In genomic region chr18:13438507-13439056, GRCh38 we compare ENCODE assay signal across 15 cellular contexts.
DNase-seq lines count a peak whose midpoint lies in the region; ATAC-seq and TF ChIP-seq lines count a peak whose summit lies in the region.
"Had no signal": no experiment of that assay in that cellular context is flagged by ENCODE, and none has a peak within 500 bp of the region (broad histone marks: within the 10 kb centered on the region; RNA-seq: fewer than 3 reads in every experiment).

No MANE protein-coding gene starts in this region.

- H3K27ac Mint-ChIP-seq in natural killer cell (no peak overlapping the region), endodermal cell (peak overlapping the region; percentile 5)
- H3K27ac Mint-ChIP-seq in natural killer cell treated with Interleukin-12 subunit alpha and Interleukin-12 subunit beta and Interleukin-15 and Interleukin-18, amount 100 ng/mL, for 72 hours: peak overlapping the region in 1 of 2 donors; percentile 63
- H3K27ac Mint-ChIP-seq in activated CD4-positive, alpha-beta memory T cell treated with anti-CD3 and anti-CD28 coated beads for 36 hours: peak overlapping the region; percentile 87
- H3K27ac Mint-ChIP-seq: progenitor cell of endocrine pancreas had no signal

- H3K4me3 ChIP-seq in endodermal cell (ENCODE audit: low read length) (no peak overlapping the region), vagina (no peak overlapping the region)
- H3K4me3 ChIP-seq: left lung, spleen had no signal

- no peak for TF ChIP-seq POLR2A in vagina (IDR thresholded peaks at IDR 0.05)

- peaks cover 0 to 6% of the 10 kb centered on the region in 2 donors for H3K27me3 Mint-ChIP-seq in natural killer cell (ENCODE audit: low read depth in 2 of 2)
- H3K27me3 Mint-ChIP-seq in natural killer cell treated with Interleukin-12 subunit alpha and Interleukin-12 subunit beta and Interleukin-15 and Interleukin-18, amount 100 ng/mL, for 72 hours: peaks cover 2 to 10% of the 10 kb centered on the region in 2 donors
- no peaks in the 10 kb centered on the region for H3K27me3 Mint-ChIP-seq in activated CD4-positive, alpha-beta memory T cell treated with anti-CD3 and anti-CD28 coated beads for 36 hours
- no peaks in the 10 kb centered on the region for H3K27me3 Mint-ChIP-seq in endodermal cell (ENCODE audit: insufficient read depth)

- H3K36me3 ChIP-seq in endodermal cell (ENCODE audit: control insufficient read depth, insufficient read depth, low read length): no peaks in the 10 kb centered on the region
- no peaks in the 10 kb centered on the region for H3K36me3 ChIP-seq in vagina
- H3K36me3 ChIP-seq: left lung had no signal

- H3K4me1 Mint-ChIP-seq in natural killer cell (peaks cover 14 to 16% of the 10 kb centered on the region in 2 donors), endodermal cell (peaks cover 8% of the 10 kb centered on the region)
- H3K4me1 Mint-ChIP-seq in natural killer cell treated with Interleukin-12 subunit alpha and Interleukin-12 subunit beta and Interleukin-15 and Interleukin-18, amount 100 ng/mL, for 72 hours (ENCODE audit: low read depth in 2 of 2): peaks cover 7 to 9% of the 10 kb centered on the region in 2 donors
- H3K4me1 Mint-ChIP-seq in activated CD4-positive, alpha-beta memory T cell treated with anti-CD3 and anti-CD28 coated beads for 36 hours (ENCODE audit: low read depth): peaks cover 56% of the 10 kb centered on the region

- ATAC-seq in natural killer cell (no peak), GM21360 (IDR thresholded peaks at IDR 0.05; ENCODE audit: unreplicated experiment) (no peak), GM18519 (IDR thresholded peaks at IDR 0.05; ENCODE audit: low FRiP score, unreplicated experiment) (no peak), SK-N-SH treated with all-trans-retinoic acid at 6 μM for 48 hours (no peak)
- no peak for ATAC-seq in natural killer cell treated with Interleukin-12 subunit alpha and Interleukin-12 subunit beta and Interleukin-15 and Interleukin-18, amount 100 ng/mL, for 72 hours
- ATAC-seq: left lung had no signal

- CTCF ChIA-PET in activated CD4-positive, alpha-beta memory T cell treated with anti-CD3 and anti-CD28 coated beads for 36 hours (lab: Charles Lee): interaction anchor here (1.4 to 2.4 kb wide), 3 partner anchors 61 to 222 kb away, joined by 3 to 13 read pairs (median 4); no protein-coding TSS in a partner anchor

- intact Hi-C loops in natural killer cell (cut with micrococcal nuclease): no loop called here
- intact Hi-C loops in activated CD4-positive, alpha-beta memory T cell treated with anti-CD3 and anti-CD28 coated beads for 36 hours (cut with micrococcal nuclease): loop anchor here (1.0 to 5.0 kb wide), 10 partner anchors 18 to 174 kb away; no protein-coding TSS in a partner anchor
- intact Hi-C loops in vagina (cut with DNase I): loop anchor here (10.0 kb wide), 1 partner anchor 56 kb away; no protein-coding TSS in a partner anchor

- POLR2A ChIA-PET in activated CD4-positive, alpha-beta memory T cell treated with anti-CD3 and anti-CD28 coated beads for 36 hours (lab: Charles Lee): interaction anchor here (0.7 to 3.2 kb wide), 6 partner anchors 10 to 174 kb away, joined by 3 to 10 read pairs (median 4); no protein-coding TSS in a partner anchor

- H3K9ac ChIP-seq in endodermal cell (ENCODE audit: extremely low read depth, low read length, poor library complexity, severe bottlenecking): no peak overlapping the region

- DNase-seq in natural killer cell (no peak), endodermal cell (no peak), vagina (ENCODE audit: extremely low spot score in 2 of 2) (no peak)
- no peak for DNase-seq in natural killer cell treated with Interleukin-12 subunit alpha and Interleukin-12 subunit beta and Interleukin-15 and Interleukin-18, amount 100 ng/mL, for 72 hours (ENCODE audit: low spot score)
- DNase-seq in activated CD4-positive, alpha-beta memory T cell treated with anti-CD3 and anti-CD28 coated beads for 36 hours: peak; percentile 25
- DNase-seq: DMS153, foreskin melanocyte, Kasumi-1, left lung, NCI-H146, spleen had no signal

- TF ChIP-seq CTCF in natural killer cell (IDR thresholded peaks at IDR 0.05) (no peak), endodermal cell (conservative IDR thresholded peaks at IDR 0.05) (no peak), vagina (IDR thresholded peaks at IDR 0.05) (no peak)

- H3K4me1 ChIP-seq in endodermal cell (ENCODE audit: control insufficient read depth, insufficient read depth, low read length) (no peaks in the 10 kb centered on the region), vagina (peaks cover 31% of the 10 kb centered on the region)

- no peaks in the 10 kb centered on the region for H3K36me3 Mint-ChIP-seq in natural killer cell
- no peaks in the 10 kb centered on the region for H3K36me3 Mint-ChIP-seq in natural killer cell treated with Interleukin-12 subunit alpha and Interleukin-12 subunit beta and Interleukin-15 and Interleukin-18, amount 100 ng/mL, for 72 hours
- H3K36me3 Mint-ChIP-seq in activated CD4-positive, alpha-beta memory T cell treated with anti-CD3 and anti-CD28 coated beads for 36 hours: no peaks in the 10 kb centered on the region
- H3K36me3 Mint-ChIP-seq in endodermal cell (ENCODE audit: low read depth): no peaks in the 10 kb centered on the region

- peak overlapping the region; percentile 13 for H3K4me3 Mint-ChIP-seq in natural killer cell
- no peak overlapping the region for H3K4me3 Mint-ChIP-seq in natural killer cell treated with Interleukin-12 subunit alpha and Interleukin-12 subunit beta and Interleukin-15 and Interleukin-18, amount 100 ng/mL, for 72 hours
- H3K4me3 Mint-ChIP-seq in activated CD4-positive, alpha-beta memory T cell treated with anti-CD3 and anti-CD28 coated beads for 36 hours: peak overlapping the region; percentile 52
- H3K4me3 Mint-ChIP-seq in endodermal cell: no peak overlapping the region

- H3K9me3 ChIP-seq in endodermal cell (ENCODE audit: control insufficient read depth, low read length) (no peaks in the 10 kb centered on the region), vagina (no peaks in the 10 kb centered on the region)
- H3K9me3 ChIP-seq: left lung, spleen had no signal

- H3K27me3 ChIP-seq in endodermal cell (ENCODE audit: control insufficient read depth, insufficient read depth, low read length, poor library complexity, severe bottlenecking): no peaks in the 10 kb centered on the region
- H3K27me3 ChIP-seq in vagina: no peaks in the 10 kb centered on the region
- H3K27me3 ChIP-seq: left lung, spleen had no signal

- H3K9me3 Mint-ChIP-seq in natural killer cell (no peaks in the 10 kb centered on the region), endodermal cell (no peaks in the 10 kb centered on the region)
- no peaks in the 10 kb centered on the region for H3K9me3 Mint-ChIP-seq in natural killer cell treated with Interleukin-12 subunit alpha and Interleukin-12 subunit beta and Interleukin-15 and Interleukin-18, amount 100 ng/mL, for 72 hours
- no peaks in the 10 kb centered on the region for H3K9me3 Mint-ChIP-seq in activated CD4-positive, alpha-beta memory T cell treated with anti-CD3 and anti-CD28 coated beads for 36 hours

- 91 to 97% methylated on average over 4 of the region's 4 CpGs for WGBS in endodermal cell (ENCODE audit: insufficient coverage in 1 of 2, insufficient read length in 1 of 2), 2 experiments

- H3K27ac ChIP-seq in endodermal cell (ENCODE audit: low read depth, low read length): no peak overlapping the region
- no peak overlapping the region for H3K27ac ChIP-seq in vagina
- H3K27ac ChIP-seq: left lung had no signal

TF ChIP-seq in SK-N-SH treated with all-trans-retinoic acid at 6 μM for 48 hours, 23 proteins besides CTCF, POLR2A, EP300 and RAD21 (continues in another document):
- TF ChIP-seq TSHZ2 (CRISPR knock-in tag; IDR thresholded peaks at IDR 0.05): no peak
- TF ChIP-seq CREB5 (CRISPR knock-in tag; IDR thresholded peaks at IDR 0.05; ENCODE audit: low read depth): no peak
- TF ChIP-seq RARB (CRISPR knock-in tag; IDR thresholded peaks at IDR 0.05): no peak
- TF ChIP-seq BACH2 (CRISPR knock-in tag; IDR thresholded peaks at IDR 0.05; ENCODE audit: borderline replicate concordance): no peak
- no peak for TF ChIP-seq ZNF8 (CRISPR knock-in tag; IDR thresholded peaks at IDR 0.05)
- TF ChIP-seq ZFP3 (CRISPR knock-in tag; IDR thresholded peaks at IDR 0.05): no peak

Comparison
In these comparisons a context has a peak if more than half of its experiments do, and no peak if none do; other contexts are left out.
1. H3K4me3 Mint-ChIP-seq: peak in natural killer cell (single experiment) and activated CD4-positive, alpha-beta memory T cell treated with anti-CD3 and anti-CD28 coated beads for 36 hours (single experiment); none in natural killer cell treated with Interleukin-12 subunit alpha and Interleukin-12 subunit beta and Interleukin-15 and Interleukin-18, amount 100 ng/mL, for 72 hours (single experiment) and endodermal cell (single experiment).
2. H3K27ac Mint-ChIP-seq: peak in activated CD4-positive, alpha-beta memory T cell treated with anti-CD3 and anti-CD28 coated beads for 36 hours (single experiment) and endodermal cell (single experiment); none in natural killer cell (0 of 2).